7 cellular contexts compared by ENCODE assay signal in genomic region chr15:88623061-88623460, GRCh38. TPM values are rescaled to one million over a fixed set of nuclear protein-coding genes. Genes with fewer than 3 reads are reported as not detected.
DNase-seq lines count a peak whose midpoint lies in the region; TF ChIP-seq lines count a peak whose summit lies in the region.

No MANE protein-coding gene starts in this region.

- peaks cover 4% of the 10 kb centered on the region for H3K27me3 Mint-ChIP-seq in nephron (ENCODE audit: low read depth)

- H3K36me3 ChIP-seq in HAP-1 (replicated peaks) (peaks cover 67% of the 10 kb centered on the region), colonic mucosa (no peaks in the 10 kb centered on the region)

- TF ChIP-seq CTCF in colonic mucosa (IDR thresholded peaks at IDR 0.05) (no peak), nephron (IDR thresholded peaks at IDR 0.05; ENCODE audit: unreplicated experiment in 3 of 3) (no peak)

- H3K9me3 ChIP-seq in HAP-1: no peaks in the 10 kb centered on the region
- no peaks in the 10 kb centered on the region for H3K9me3 ChIP-seq in colonic mucosa

- peaks cover 48% of the 10 kb centered on the region for H3K4me1 Mint-ChIP-seq in nephron

- peak overlapping the region in 1 of 2 donors; percentile 86 for H3K9ac ChIP-seq in colonic mucosa (ENCODE audit: low read depth in 2 of 2, low read length in 2 of 2)

- H3K27me3 ChIP-seq in HAP-1 (ENCODE audit: low read depth) (no peaks in the 10 kb centered on the region), colonic mucosa (no peaks in the 10 kb centered on the region)

- peak overlapping the region; percentile 90 to 93 (median 92) for H3K4me3 Mint-ChIP-seq in nephron

- peak overlapping the region; percentile 61 for H3K27ac ChIP-seq in colonic mucosa

- in situ Hi-C loops in HAP-1 (cut with MboI; ENCODE audit: low sequenced_read_pairs): no loop called here

- DNase-seq in HAP-1 (ENCODE audit: low spot score in 2 of 2) (peak in 1 of 2 experiments; percentile 29), RPMI7951 (ENCODE audit: low read depth) (peak; percentile 86), colonic mucosa (no peak), NCI-H1417 (lab: John Stamatoyannopoulos, UW) (no peak), NCI-H146 (lab: John Stamatoyannopoulos, UW) (no peak), germinal center (ENCODE audit: low spot score) (no peak)

- H3K36me3 Mint-ChIP-seq in nephron (ENCODE audit: low read depth): peaks cover 10% of the 10 kb centered on the region

- no peaks in the 10 kb centered on the region for H3K9me3 Mint-ChIP-seq in nephron

- intact Hi-C loops in colonic mucosa (cut with DNase I): loop anchor here (10.0 kb wide), 2 partner anchors 82 to 212 kb away; no protein-coding TSS in a partner anchor

- peak overlapping the region in 2 of 3 experiments; percentile 25 to 45 for H3K27ac Mint-ChIP-seq in nephron

- H3K4me1 ChIP-seq in HAP-1 (peaks cover 51% of the 10 kb centered on the region), colonic mucosa (peaks cover 15% of the 10 kb centered on the region)

- H3K4me3 ChIP-seq in HAP-1 (peak overlapping the region; percentile 88), colonic mucosa (no peak overlapping the region)

RNA-seq across cellular contexts. Expression of gene AEN, which starts 1.9 kb away (rescaled TPM):
- total RNA-seq in RPMI7951 (2014; rRNA removed; shearing (Covaris generic)): 11.3 and 15.6 TPM in 2 replicates
- 10 to 100 TPM; 13.8 to 23.8 TPM for total RNA-seq in colonic mucosa

RNA-seq across cellular contexts. Expression of gene ISG20, which starts 15.8 kb away (rescaled TPM):
- total RNA-seq in RPMI7951 (2014; rRNA removed; shearing (Covaris generic)): 7.8 and 8.3 TPM in 2 replicates
- 10 to 100 TPM; 43.5 to 60.5 TPM for total RNA-seq in colonic mucosa
